27 cellular contexts compared by ENCODE assay signal in the genomic region with DNA sequence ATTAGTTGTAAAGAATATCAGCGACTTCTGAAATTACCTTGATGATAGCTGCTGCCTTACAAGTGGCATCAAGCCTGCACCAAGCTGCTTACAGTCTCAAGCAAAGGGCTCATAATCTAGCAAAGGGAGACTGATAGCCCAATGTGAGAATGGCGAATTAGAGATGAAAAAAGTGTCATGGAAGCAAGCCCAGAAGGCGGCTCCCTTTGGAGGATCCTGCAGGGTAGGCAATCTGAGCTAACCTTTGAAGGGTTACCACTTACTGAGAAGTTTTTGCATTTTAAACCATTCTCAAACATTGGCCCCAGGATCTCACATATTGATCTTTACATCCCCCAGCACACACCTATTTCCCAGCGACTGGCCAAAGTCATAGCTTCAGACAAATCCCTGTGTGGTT. TPM values are rescaled to one million over a fixed set of nuclear protein-coding genes. Genes with fewer than 3 reads are reported as not detected.
A peak's percentile ranks its signal among the peaks of the same experiment; 100 is the strongest.
DNase-seq lines count a peak whose midpoint lies in the region; ATAC-seq and TF ChIP-seq lines count a peak whose summit lies in the region.
"Had no signal": no experiment of that assay in that cellular context is flagged by ENCODE, and none has a peak within 500 bp of the region (broad histone marks: within the 10 kb centered on the region; RNA-seq: fewer than 3 reads in every experiment).

No MANE protein-coding gene starts in this region.

- H3K4me1 ChIP-seq in iPS-20b (ENCODE audit: insufficient read depth, low read length), result peaks cover 21% of the 10 kb centered on the region
- H3K4me1 ChIP-seq in trophoblast cell (ENCODE audit: control insufficient read depth in 1 of 2, insufficient read depth in 2 of 2, low read length in 2 of 2), result peaks cover 9 to 30% of the 10 kb centered on the region in 2 experiments
- H3K4me1 ChIP-seq in gastrocnemius medialis, result no peaks in the 10 kb centered on the region

- H2AK5ac ChIP-seq in trophoblast cell (ENCODE audit: low read length), result no peak overlapping the region

- intact Hi-C loops in gastrocnemius medialis (cut with DNase I; ENCODE audit: low total_unique reads), result no loop called here

- no peak overlapping the region for H3K18ac ChIP-seq in trophoblast cell (ENCODE audit: low read length)

- no peak overlapping the region for H3K4me2 ChIP-seq in trophoblast cell (ENCODE audit: low read length)

- WGBS in trophoblast cell (ENCODE audit: extremely low coverage, insufficient coverage, insufficient read length), result no CpG with 5 or more reads among the region's 4 CpGs

- H3K79me2 ChIP-seq in trophoblast cell (ENCODE audit: control insufficient read depth, insufficient read depth, low read length, poor library complexity), result peaks cover 23% of the 10 kb centered on the region

- H3K79me1 ChIP-seq in trophoblast cell (ENCODE audit: low read length), result peaks cover 17% of the 10 kb centered on the region

- peak; percentile 11 for DNase-seq in NCI-H2227 treated with DMSO at 0.1 percent for 48 hours (lab: John Stamatoyannopoulos, UW)
- no peak for DNase-seq in NCI-H2227 (lab: John Stamatoyannopoulos, UW; ENCODE audit: unreplicated experiment)
- DNase-seq in NCI-H69 (lab: John Stamatoyannopoulos, UW), result peak; percentile 37
- DNase-seq in trophoblast cell, result no peak
- no peak for DNase-seq in gastrocnemius medialis
- DNase-seq: 8988T; ACHN; BE2C; CD8-positive, alpha-beta memory T cell; DMS 273 treated with DMSO at 0.1 percent for 48 hours; DMS79; EL; GDM1; HFFc6; Karpas-422; NCI-H1092; NCI-H1436; NCI-H187; NCI-H226; NCI-H510A; SIG-M5 had no signal

- H3K9me3 ChIP-seq in iPS-20b (ENCODE audit: insufficient read depth, low read depth, low read length), result no peaks in the 10 kb centered on the region
- H3K9me3 ChIP-seq in trophoblast cell (ENCODE audit: insufficient read depth, low read depth, low read length), result no peaks in the 10 kb centered on the region
- no peaks in the 10 kb centered on the region for H3K9me3 ChIP-seq in gastrocnemius medialis
- H3K9me3 ChIP-seq: BE2C, HAP-1 had no signal

- H3K4ac ChIP-seq in trophoblast cell (ENCODE audit: low read depth, low read length), result peak overlapping the region; percentile 76

- peaks cover 40% of the 10 kb centered on the region; the same call in 1 of the 2 replicates for H3K27me3 ChIP-seq in iPS-20b (ENCODE audit: insufficient read depth, low read length)
- H3K27me3 ChIP-seq in trophoblast cell (ENCODE audit: insufficient read depth, low read length), result no peaks in the 10 kb centered on the region
- no peaks in the 10 kb centered on the region for H3K27me3 ChIP-seq in gastrocnemius medialis
- H3K27me3 ChIP-seq: BE2C had no signal

- H3K4me3 ChIP-seq in iPS-20b (ENCODE audit: low read length) (peak overlapping the region; percentile 15; the same call in 1 of the 2 replicates), trophoblast cell (ENCODE audit: low read depth, low read length) (no peak overlapping the region), gastrocnemius medialis (no peak overlapping the region)
- H3K4me3 ChIP-seq: GM12878, HAP-1, SK-N-MC had no signal

- H3K9ac ChIP-seq in iPS-20b (ENCODE audit: low read depth, low read length) (no peak overlapping the region), trophoblast cell (ENCODE audit: low read length) (no peak overlapping the region)

- TF ChIP-seq POLR2A in gastrocnemius medialis (IDR thresholded peaks at IDR 0.05), result no peak

- no peak overlapping the region for H2AFZ ChIP-seq in trophoblast cell (ENCODE audit: insufficient read depth, low read length, poor library complexity)

- no peak overlapping the region for H3K27ac ChIP-seq in iPS-20b (ENCODE audit: low read length)
- no peak overlapping the region for H3K27ac ChIP-seq in trophoblast cell (ENCODE audit: low read depth, low read length)
- H3K27ac ChIP-seq in gastrocnemius medialis, result no peak overlapping the region
- H3K27ac ChIP-seq: SK-N-MC had no signal

- no peak overlapping the region for H3K14ac ChIP-seq in trophoblast cell (ENCODE audit: low read length)

- no peak overlapping the region for H4K12ac ChIP-seq in trophoblast cell (ENCODE audit: low read depth, low read length)

- ATAC-seq in HG03196 (IDR thresholded peaks at IDR 0.05; ENCODE audit: unreplicated experiment), result no peak
- ATAC-seq in gastrocnemius medialis, result no peak
- no peak for ATAC-seq in HG03039 (IDR thresholded peaks at IDR 0.05; ENCODE audit: unreplicated experiment)
- ATAC-seq: GM12878 had no signal

- peak overlapping the region; percentile 5 for H2BK120ac ChIP-seq in trophoblast cell (ENCODE audit: insufficient read depth, low read length, poor library complexity)

- no peak overlapping the region for H3K23ac ChIP-seq in trophoblast cell (ENCODE audit: low read length)

- H2BK5ac ChIP-seq in trophoblast cell (ENCODE audit: low read depth, low read length, poor library complexity), result peak overlapping the region; percentile 9

- H4K8ac ChIP-seq in trophoblast cell (ENCODE audit: low read depth, low read length), result no peak overlapping the region

- in situ Hi-C loops in gastrocnemius medialis (cut with MboI; ENCODE audit: low sequenced_read_pairs in 4 of 4), result no loop called here

- no peak for TF ChIP-seq CTCF in gastrocnemius medialis (IDR thresholded peaks at IDR 0.05 in 4 of 5, conservative IDR thresholded peaks at IDR 0.05 in 1 of 5)

- no peak overlapping the region for H4K91ac ChIP-seq in trophoblast cell (ENCODE audit: low read depth, low read length)

- H2BK12ac ChIP-seq in trophoblast cell (ENCODE audit: low read length), result no peak overlapping the region

- H3K36me3 ChIP-seq in iPS-20b (ENCODE audit: insufficient read depth, low read depth, low read length) (no peaks in the 10 kb centered on the region), trophoblast cell (ENCODE audit: control insufficient read depth in 1 of 2, insufficient read depth in 2 of 2, low read length in 2 of 2) (peaks cover 0 to 4% of the 10 kb centered on the region in 2 experiments), gastrocnemius medialis (peaks cover 0 to 3% of the 10 kb centered on the region in 2 donors)
- H3K36me3 ChIP-seq: BE2C, HAP-1 had no signal

RNA-seq across cellular contexts. Expression of a gene that starts 18.5 kb away (rescaled TPM):
- 105 and 110 TPM in 2 replicates for polyA plus RNA-seq in trophoblast cell (2013)
- 10 to 100 TPM in 3 of 4 donors, 1 to 10 TPM in 1; 4.9 to 68.0 (median 25.8) TPM for total RNA-seq in gastrocnemius medialis
- polyA plus RNA-seq: CD8-positive, alpha-beta memory T cell had no signal

Comparison
In these comparisons a context has a peak if more than half of its experiments do, and no peak if none do; other contexts are left out.
1. DNase-seq: peak in NCI-H2227 treated with DMSO at 0.1 percent for 48 hours (single experiment) and NCI-H69 (single experiment); none in NCI-H2227 (single experiment), trophoblast cell (0 of 2) and gastrocnemius medialis (0 of 2).